ENCODE assay signal across 9 cellular contexts in genomic region chr2:34096552-34097171, GRCh38.
DNase-seq lines count a peak whose midpoint lies in the region; ATAC-seq and TF ChIP-seq lines count a peak whose summit lies in the region.
"Had no signal": no experiment of that assay in that cellular context is flagged by ENCODE, and none has a peak within 500 bp of the region (broad histone marks: within the 10 kb centered on the region; RNA-seq: fewer than 3 reads in every experiment).

No MANE protein-coding gene starts in this region.

- no peak overlapping the region for H3K27ac Mint-ChIP-seq in activated naive CD4-positive, alpha-beta T cell treated with anti-CD3 and anti-CD28 coated beads, Interleukin-2, amount 10 ng/mL, durations not matched to agents 7 days and 5 days
- H3K27ac Mint-ChIP-seq: activated naive CD8-positive, alpha-beta T cell treated with anti-CD3 and anti-CD28 coated beads, Interleukin-2, amount 10 ng/mL, durations not matched to agents 7 days and 5 days had no signal

- WGBS in heart right ventricle, 2 donors = 63% methylated on average over 3 of the region's 3 CpGs
- 64% methylated on average over 3 of the region's 3 CpGs for WGBS in aorta, 2 donors

- H3K27me3 ChIP-seq in NT2/D1 (ENCODE audit: insufficient read depth, insufficient read length) (no peaks in the 10 kb centered on the region), heart right ventricle (no peaks in the 10 kb centered on the region), aorta (ENCODE audit: control insufficient read depth in 1 of 2, insufficient read depth in 2 of 2, low read length in 1 of 2) (no peaks in the 10 kb centered on the region)

- in situ Hi-C loops in Caki2 (cut with HindIII; ENCODE audit: low pct_unique_long_range_greater_than_20kb, low sequenced_read_pairs) = no loop called here

- no peaks in the 10 kb centered on the region for H3K27me3 Mint-ChIP-seq in activated naive CD4-positive, alpha-beta T cell treated with anti-CD3 and anti-CD28 coated beads, Interleukin-2, amount 10 ng/mL, durations not matched to agents 7 days and 5 days
- H3K27me3 Mint-ChIP-seq: activated naive CD8-positive, alpha-beta T cell treated with anti-CD3 and anti-CD28 coated beads, Interleukin-2, amount 10 ng/mL, durations not matched to agents 7 days and 5 days had no signal

- H3K9me3 Mint-ChIP-seq in activated naive CD4-positive, alpha-beta T cell treated with anti-CD3 and anti-CD28 coated beads, Interleukin-2, amount 10 ng/mL, durations not matched to agents 7 days and 5 days = no peaks in the 10 kb centered on the region
- H3K9me3 Mint-ChIP-seq: activated naive CD8-positive, alpha-beta T cell treated with anti-CD3 and anti-CD28 coated beads, Interleukin-2, amount 10 ng/mL, durations not matched to agents 7 days and 5 days had no signal

- no peak overlapping the region for H3K4me3 ChIP-seq in NT2/D1 (ENCODE audit: insufficient read length, low read depth)
- H3K4me3 ChIP-seq in heart right ventricle = no peak overlapping the region
- no peak overlapping the region for H3K4me3 ChIP-seq in retinal pigment epithelial cell (ENCODE audit: low read length)
- H3K4me3 ChIP-seq in aorta (ENCODE audit: low read length in 2 of 2) = no peak overlapping the region

- H3K4me1 ChIP-seq in NT2/D1 (ENCODE audit: insufficient read depth, insufficient read length) (no peaks in the 10 kb centered on the region), heart right ventricle (no peaks in the 10 kb centered on the region), aorta (ENCODE audit: control insufficient read depth in 1 of 2, insufficient read depth in 2 of 2, low read length in 2 of 2) (no peaks in the 10 kb centered on the region)

- H3K9ac ChIP-seq in NT2/D1 (ENCODE audit: insufficient read length, low read depth) = no peak overlapping the region

- DNase-seq in Caki2 (ENCODE audit: low read depth) (peak; percentile 51), NT2/D1 (ENCODE audit: low read depth, low spot score) (peak; percentile 65), heart right ventricle (peak in 1 of 2 donors; percentile 41), retinal pigment epithelial cell (ENCODE audit: low read depth) (no peak), aorta (no peak)
- DNase-seq in activated naive CD4-positive, alpha-beta T cell treated with anti-CD3 and anti-CD28 coated beads, Interleukin-2, amount 10 ng/mL, durations not matched to agents 7 days and 5 days = peak; percentile 54
- DNase-seq: activated naive CD8-positive, alpha-beta T cell treated with anti-CD3 and anti-CD28 coated beads, Interleukin-2, amount 10 ng/mL, durations not matched to agents 7 days and 5 days had no signal

- H3K36me3 Mint-ChIP-seq in activated naive CD4-positive, alpha-beta T cell treated with anti-CD3 and anti-CD28 coated beads, Interleukin-2, amount 10 ng/mL, durations not matched to agents 7 days and 5 days = no peaks in the 10 kb centered on the region
- H3K36me3 Mint-ChIP-seq: activated naive CD8-positive, alpha-beta T cell treated with anti-CD3 and anti-CD28 coated beads, Interleukin-2, amount 10 ng/mL, durations not matched to agents 7 days and 5 days had no signal

- H3K27ac ChIP-seq in heart right ventricle (no peak overlapping the region), aorta (ENCODE audit: low read depth in 1 of 2, low read length in 2 of 2) (no peak overlapping the region)

- intact Hi-C loops in heart right ventricle (cut with DNase I) = loop anchor here (2.0 to 10.0 kb wide), 6 partner anchors 412 to 1318 kb away; no protein-coding TSS in a partner anchor
- intact Hi-C loops in aorta (cut with DNase I) = no loop called here

- CTCF ChIA-PET in activated naive CD4-positive, alpha-beta T cell treated with anti-CD3 and anti-CD28 coated beads, Interleukin-2, amount 10 ng/mL, durations not matched to agents 7 days and 5 days (lab: Charles Lee) = interaction anchor here (1.2 kb wide), 1 partner anchor 13 kb away, joined by 4 read pairs; no protein-coding TSS in a partner anchor

- no peaks in the 10 kb centered on the region for H3K9me3 ChIP-seq in NT2/D1 (ENCODE audit: insufficient read depth, low read length)
- no peaks in the 10 kb centered on the region for H3K9me3 ChIP-seq in heart right ventricle
- no peaks in the 10 kb centered on the region for H3K9me3 ChIP-seq in aorta (ENCODE audit: control insufficient read depth, low read length)

- H3K36me3 ChIP-seq in NT2/D1 (ENCODE audit: insufficient read depth, insufficient read length, low read length) (no peaks in the 10 kb centered on the region), heart right ventricle (no peaks in the 10 kb centered on the region), aorta (ENCODE audit: control insufficient read depth in 1 of 2, insufficient read depth in 2 of 2, low read length in 1 of 2) (no peaks in the 10 kb centered on the region)

- TF ChIP-seq CTCF in heart right ventricle (IDR thresholded peaks at IDR 0.05) (peak; percentile 61 to 89 (median 76)), retinal pigment epithelial cell (conservative IDR thresholded peaks at IDR 0.05; ENCODE audit: low read depth, low read length) (peak; percentile 70)

- peak; percentile 79 for ATAC-seq in GM19023 (IDR thresholded peaks at IDR 0.05; ENCODE audit: unreplicated experiment)
- ATAC-seq in HG03280 (IDR thresholded peaks at IDR 0.05; ENCODE audit: unreplicated experiment) = peak; percentile 54
- ATAC-seq in heart right ventricle = peak in 4 of 8 donors; percentile 39 to 59 (median 46)
- no peak for ATAC-seq in aorta (ENCODE audit: low FRiP score)

- no peaks in the 10 kb centered on the region for H3K4me1 Mint-ChIP-seq in activated naive CD4-positive, alpha-beta T cell treated with anti-CD3 and anti-CD28 coated beads, Interleukin-2, amount 10 ng/mL, durations not matched to agents 7 days and 5 days
- H3K4me1 Mint-ChIP-seq: activated naive CD8-positive, alpha-beta T cell treated with anti-CD3 and anti-CD28 coated beads, Interleukin-2, amount 10 ng/mL, durations not matched to agents 7 days and 5 days had no signal

- no peak overlapping the region for H3K4me3 Mint-ChIP-seq in activated naive CD4-positive, alpha-beta T cell treated with anti-CD3 and anti-CD28 coated beads, Interleukin-2, amount 10 ng/mL, durations not matched to agents 7 days and 5 days
- H3K4me3 Mint-ChIP-seq: activated naive CD8-positive, alpha-beta T cell treated with anti-CD3 and anti-CD28 coated beads, Interleukin-2, amount 10 ng/mL, durations not matched to agents 7 days and 5 days had no signal

Comparison
In these comparisons a context has a peak if more than half of its experiments do, and no peak if none do; other contexts are left out.
1. DNase-seq: peak in Caki2 (single experiment), NT2/D1 (single experiment) and activated naive CD4-positive, alpha-beta T cell treated with anti-CD3 and anti-CD28 coated beads, Interleukin-2, amount 10 ng/mL, durations not matched to agents 7 days and 5 days (single experiment); none in retinal pigment epithelial cell (single experiment) and aorta (0 of 2).
2. intact Hi-C loops: an anchor here in heart right ventricle (2.0 to 10.0 kb wide); none called in aorta.